In genomic region chr3:160755776-160756304, GRCh38 we compare ENCODE assay signal across 8 cellular contexts. TPM values are rescaled to one million over a fixed set of nuclear protein-coding genes. Genes with fewer than 3 reads are reported as not detected.
DNase-seq lines count a peak whose midpoint lies in the region; ATAC-seq and TF ChIP-seq lines count a peak whose summit lies in the region.

TSS of gene PPM1L (plus strand) at chr3:160756231.

- peak within 1 kb of the TSS; percentile 82 for H3K4me3 ChIP-seq in lower lobe of right lung

- H3K9me3 ChIP-seq in lower lobe of right lung = no peaks in the 10 kb centered on the region

- peak; percentile 19 to 30 for DNase-seq in activated CD8-positive, alpha-beta memory T cell treated with anti-CD3 and anti-CD28 coated beads for 1 hour (ENCODE audit: extremely low read depth in 1 of 2, low read depth in 1 of 2)
- no peak for DNase-seq in activated CD8-positive, alpha-beta memory T cell treated with anti-CD3 and anti-CD28 coated beads for 24 hours
- DNase-seq in NCI-H2081 treated with DMSO at 0.1 percent for 48 hours (lab: John Stamatoyannopoulos, UW) (peak; percentile 39), ecto neural progenitor cell (ENCODE audit: low spot score) (peak; percentile 77), lower lobe of right lung (peak; percentile 82)
- peak; percentile 56 for DNase-seq in activated CD4-positive, alpha-beta T cell treated with anti-CD3 and anti-CD28 coated beads, Interleukin-2, amount 50 U/mL, for 1 hour
- peak; percentile 22 to 37 (median 24) for DNase-seq in stimulated activated CD4-positive, alpha-beta T cell treated with anti-CD3 and anti-CD28 coated beads, TNF-alpha, amount 100 ng/mL, for 48 hours (ENCODE audit: low read depth in 3 of 3)

- no peaks in the 10 kb centered on the region for H3K27me3 ChIP-seq in lower lobe of right lung (ENCODE audit: low read depth)

- intact Hi-C loops in lower lobe of right lung (cut with DNase I) = no loop called here

- H3K4me1 ChIP-seq in lower lobe of right lung = peaks cover 26% of the 10 kb centered on the region

- TF ChIP-seq CTCF in lower lobe of right lung (IDR thresholded peaks at IDR 0.05) = no peak

- peak; percentile 43 for ATAC-seq in HG02870 (IDR thresholded peaks at IDR 0.05; ENCODE audit: unreplicated experiment)
- ATAC-seq in lower lobe of right lung = peak; percentile 67 to 73

- peak within 1 kb of the TSS; percentile 93 for H3K27ac ChIP-seq in lower lobe of right lung

- H3K36me3 ChIP-seq in lower lobe of right lung = no peaks in the 10 kb centered on the region

RNA-seq across cellular contexts. Expression of gene PPM1L, which starts in this region (rescaled TPM):
- 14.9 TPM for total RNA-seq in lower lobe of right lung
